ENCODE assay signal across 10 cellular contexts in genomic region chr10:92420554-92421275, GRCh38.
DNase-seq lines count a peak whose midpoint lies in the region; ATAC-seq and TF ChIP-seq lines count a peak whose summit lies in the region.
"Had no signal": no experiment of that assay in that cellular context is flagged by ENCODE, and none has a peak within 500 bp of the region (broad histone marks: within the 10 kb centered on the region; RNA-seq: fewer than 3 reads in every experiment).

No MANE protein-coding gene starts in this region.

- no peaks in the 10 kb centered on the region for H3K4me1 ChIP-seq in hepatocyte (ENCODE audit: insufficient read depth)
- no peaks in the 10 kb centered on the region for H3K4me1 ChIP-seq in prostate gland (replicated peaks)

- TF ChIP-seq CTCF in hepatocyte (IDR thresholded peaks at IDR 0.05; ENCODE audit: poor library complexity) (no peak), prostate gland (IDR thresholded peaks at IDR 0.05) (no peak)

- WGBS in hepatocyte (ENCODE audit: low lambda C conversion rate, missing lambda C conversion rate): 27% methylated on average over 46 of the region's 46 CpGs
- WGBS in prostate gland: 19% methylated on average over 46 of the region's 46 CpGs

- no peaks in the 10 kb centered on the region for H4K20me1 ChIP-seq in hepatocyte (ENCODE audit: insufficient read depth, poor library complexity, severe bottlenecking)

- peak overlapping the region; percentile 23 for H3K4me3 ChIP-seq in hepatocyte
- H3K4me3 ChIP-seq in prostate gland: peak overlapping the region; percentile 3 to 4
- H3K4me3 ChIP-seq: K562 had no signal

- H3K27me3 ChIP-seq in hepatocyte (peaks cover 21% of the 10 kb centered on the region), prostate gland (replicated peaks; ENCODE audit: insufficient read depth) (no peaks in the 10 kb centered on the region)

- DNase-seq in CD1c-positive myeloid dendritic cell (ENCODE audit: extremely low spot score) (peak; percentile 9), astrocyte of the hippocampus (ENCODE audit: low read depth, low spot score) (peak; percentile 25), hepatocyte (ENCODE audit: low spot score) (no peak), prostate gland (ENCODE audit: low spot score) (no peak), HCEC 1CT (no peak), A172 (ENCODE audit: low spot score) (no peak)
- DNase-seq: stimulated activated CD8-positive, alpha-beta memory T cell treated with anti-CD3 and anti-CD28 coated beads, Interleukin-4, amount 100 ng/mL, for 48 hours had no signal

- no peaks in the 10 kb centered on the region for H3K79me2 ChIP-seq in hepatocyte

- intact Hi-C loops in prostate gland (cut with DNase I): no loop called here

- no peaks in the 10 kb centered on the region for H3K9me2 ChIP-seq in hepatocyte (replicated peaks; ENCODE audit: insufficient read depth)

- peak overlapping the region; percentile 76 for H3K4me2 ChIP-seq in hepatocyte

- no peaks in the 10 kb centered on the region for H3K36me3 ChIP-seq in hepatocyte (replicated peaks; ENCODE audit: insufficient read depth, low read depth)
- no peaks in the 10 kb centered on the region for H3K36me3 ChIP-seq in prostate gland

- H3K9me3 ChIP-seq in hepatocyte (ENCODE audit: low read depth) (no peaks in the 10 kb centered on the region), prostate gland (no peaks in the 10 kb centered on the region)

- ATAC-seq in HG03097 (IDR thresholded peaks at IDR 0.05; ENCODE audit: low FRiP score, unreplicated experiment) (no peak), GM18858 (IDR thresholded peaks at IDR 0.05; ENCODE audit: unreplicated experiment) (no peak)

- H2AFZ ChIP-seq in hepatocyte: peak overlapping the region; percentile 78

- no peak overlapping the region for H3K27ac ChIP-seq in hepatocyte
- no peak overlapping the region for H3K27ac ChIP-seq in prostate gland

- TF ChIP-seq POLR2A in prostate gland (IDR thresholded peaks at IDR 0.05): no peak

Comparison
In these comparisons a context has a peak if more than half of its experiments do, and no peak if none do; other contexts are left out.
1. DNase-seq: peak in CD1c-positive myeloid dendritic cell (single experiment) and astrocyte of the hippocampus (single experiment); none in hepatocyte (single experiment), prostate gland (single experiment), HCEC 1CT (single experiment) and A172 (single experiment).